Comparison of ENCODE assay signal across 8 cellular contexts in genomic region chr3:47282424-47283192, GRCh38. TPM values are rescaled to one million over a fixed set of nuclear protein-coding genes. Genes with fewer than 3 reads are reported as not detected.
DNase-seq lines count a peak whose midpoint lies in the region; ATAC-seq and TF ChIP-seq lines count a peak whose summit lies in the region.

Gene KIF9, minus strand, starts transcription at chr3:47282799. Its CDS starts 5,425 bp downstream, at chr3:47277374.
Gene KLHL18, plus strand, starts transcription at chr3:47282944. Its CDS starts 22 bp downstream, at chr3:47282966.

- WGBS in ovary, 3 donors: 0% methylated on average over 73 to 82 of the region's 82 CpGs
- WGBS in thymus: under 1% methylated on average over 82 of the region's 82 CpGs

- H3K36me3 ChIP-seq in ovary (no peaks in the 10 kb centered on the region), thymus (ENCODE audit: control insufficient read depth, insufficient read depth) (no peaks in the 10 kb centered on the region)

- POLR2A ChIA-PET in activated naive CD8-positive, alpha-beta T cell treated with anti-CD3 and anti-CD28 coated beads, Interleukin-2, amount 10 ng/mL, durations not matched to agents 7 days and 5 days (lab: Charles Lee): interaction anchor here (0.8 to 1.9 kb wide), 5 partner anchors 14 to 119 kb away, joined by 3 to 12 read pairs (median 3); partner anchors contain the start of genes PTPN23 and SETD2

- TF ChIP-seq EP300 in ovary (IDR thresholded peaks at IDR 0.05): peak; percentile 65

- peak within 1 kb of the TSS; percentile 80 for H3K4me3 ChIP-seq in ovary
- peak within 1 kb of the TSS; percentile 74 for H3K4me3 ChIP-seq in thymus (ENCODE audit: low read length)

- H3K27me3 ChIP-seq in ovary (no peaks in the 10 kb centered on the region), thymus (ENCODE audit: control insufficient read depth, insufficient read depth) (no peaks in the 10 kb centered on the region)

- peak; percentile 90 for DNase-seq in GM10266 (ENCODE audit: extremely low spot score)
- peak; percentile 85 for DNase-seq in NCI-H1092 (lab: John Stamatoyannopoulos, UW)
- DNase-seq in SKM-1 (lab: John Stamatoyannopoulos, UW; ENCODE audit: unreplicated experiment): peak; percentile 96
- DNase-seq in activated naive CD8-positive, alpha-beta T cell treated with anti-CD3 and anti-CD28 coated beads, Interleukin-2, amount 10 ng/mL, durations not matched to agents 7 days and 5 days: peak; percentile 91
- DNase-seq in head of caudate nucleus: peak; percentile 89 to 98 (median 95)
- peak; percentile 92 to 95 (median 94) for DNase-seq in ovary

- peaks cover 7% of the 10 kb centered on the region for H3K36me3 Mint-ChIP-seq in activated naive CD8-positive, alpha-beta T cell treated with anti-CD3 and anti-CD28 coated beads, Interleukin-2, amount 10 ng/mL, durations not matched to agents 7 days and 5 days

- peak within 1 kb of the TSS; percentile 51 to 77 for H3K27ac ChIP-seq in ovary
- H3K27ac ChIP-seq in thymus (ENCODE audit: low read depth): peak within 1 kb of the TSS; percentile 99

- no peaks in the 10 kb centered on the region for H3K9me3 Mint-ChIP-seq in activated naive CD8-positive, alpha-beta T cell treated with anti-CD3 and anti-CD28 coated beads, Interleukin-2, amount 10 ng/mL, durations not matched to agents 7 days and 5 days

- peaks cover 27% of the 10 kb centered on the region for H3K4me1 Mint-ChIP-seq in activated naive CD8-positive, alpha-beta T cell treated with anti-CD3 and anti-CD28 coated beads, Interleukin-2, amount 10 ng/mL, durations not matched to agents 7 days and 5 days

- H3K4me1 ChIP-seq in ovary (ENCODE audit: insufficient read depth): peaks cover 9% of the 10 kb centered on the region
- H3K4me1 ChIP-seq in thymus (ENCODE audit: control insufficient read depth, insufficient read depth, low read length): peaks cover 4% of the 10 kb centered on the region

- no peaks in the 10 kb centered on the region for H3K9me3 ChIP-seq in ovary
- H3K9me3 ChIP-seq in thymus (ENCODE audit: control insufficient read depth): no peaks in the 10 kb centered on the region

- H3K4me3 Mint-ChIP-seq in activated naive CD8-positive, alpha-beta T cell treated with anti-CD3 and anti-CD28 coated beads, Interleukin-2, amount 10 ng/mL, durations not matched to agents 7 days and 5 days: peak within 1 kb of the TSS; percentile 99

- no peaks in the 10 kb centered on the region for H3K27me3 Mint-ChIP-seq in activated naive CD8-positive, alpha-beta T cell treated with anti-CD3 and anti-CD28 coated beads, Interleukin-2, amount 10 ng/mL, durations not matched to agents 7 days and 5 days

- TF ChIP-seq POLR2A in ovary (IDR thresholded peaks at IDR 0.05): peak; percentile 53

- ATAC-seq in HG02588 (IDR thresholded peaks at IDR 0.05; ENCODE audit: unreplicated experiment): peak; percentile 84
- ATAC-seq in activated naive CD8-positive, alpha-beta T cell treated with anti-CD3 and anti-CD28 coated beads, Interleukin-2, amount 10 ng/mL, durations not matched to agents 7 days and 5 days (ENCODE audit: low read depth): peak; percentile 88

- TF ChIP-seq CTCF in GM10266 (IDR thresholded peaks at IDR 0.05; ENCODE audit: control insufficient read depth, insufficient read depth, low read depth, missing control alignments) (peak; percentile 13), ovary (IDR thresholded peaks at IDR 0.05) (peak in 1 of 3 donors; percentile 13)

- intact Hi-C loops in head of caudate nucleus (cut with DNase I): loop anchor here (5.0 to 10.0 kb wide), 2 partner anchors 102 to 120 kb away; partner anchors contain the start of genes PTPN23 and SETD2
- intact Hi-C loops in ovary (cut with DNase I): no loop called here

- H3K27ac Mint-ChIP-seq in activated naive CD8-positive, alpha-beta T cell treated with anti-CD3 and anti-CD28 coated beads, Interleukin-2, amount 10 ng/mL, durations not matched to agents 7 days and 5 days: peak within 1 kb of the TSS; percentile 100

RNA-seq across cellular contexts. Expression of gene KIF9, which starts in this region (rescaled TPM):
- 1 to 10 TPM; 4.5 TPM for total RNA-seq in activated naive CD8-positive, alpha-beta T cell treated with anti-CD3 and anti-CD28 coated beads, Interleukin-2, amount 10 ng/mL, durations not matched to agents 7 days and 5 days
- 10 to 100 TPM in 1 of 7 donors, 1 to 10 TPM in 6; 2.5 to 29.4 (median 4.5) TPM for total RNA-seq in ovary
- polyA plus RNA-seq in ovary: 1 to 10 TPM; 6.9 to 7.2 TPM
- 6.4 TPM for polyA plus RNA-seq in thymus

RNA-seq across cellular contexts. Expression of gene KLHL18, which starts in this region (rescaled TPM):
- total RNA-seq in activated naive CD8-positive, alpha-beta T cell treated with anti-CD3 and anti-CD28 coated beads, Interleukin-2, amount 10 ng/mL, durations not matched to agents 7 days and 5 days: 10 to 100 TPM; 23.1 to 23.5 TPM
- 10 to 100 TPM in 5 of 7 donors, 1 to 10 TPM in 2; 6.2 to 23.7 (median 19.8) TPM for total RNA-seq in ovary
- polyA plus RNA-seq in ovary (1 to 10 TPM; 6.5 to 7.9 TPM), thymus (11.5 TPM)

Comparison
In these comparisons a context has a peak if more than half of its experiments do, and no peak if none do; other contexts are left out.
1. Peak in every context shown above with its lines: DNase-seq, ATAC-seq, H3K4me3 ChIP-seq and H3K27ac ChIP-seq.